Comparison of ENCODE assay signal across 11 cellular contexts in genomic region chr17:14198013-14198412, GRCh38. TPM values are rescaled to one million over a fixed set of nuclear protein-coding genes. Genes with fewer than 3 reads are reported as not detected.
DNase-seq lines count a peak whose midpoint lies in the region; ATAC-seq and TF ChIP-seq lines count a peak whose summit lies in the region.
"Had no signal": no experiment of that assay in that cellular context is flagged by ENCODE, and none has a peak within 500 bp of the region (broad histone marks: within the 10 kb centered on the region; RNA-seq: fewer than 3 reads in every experiment).

No MANE protein-coding gene starts in this region.

- 35% methylated on average over 6 of the region's 6 CpGs for WGBS in right cardiac atrium
- 16 to 59% (median 24%) methylated on average over 5 to 6 of the region's 6 CpGs for WGBS in stomach, 5 donors

- no peak for TF ChIP-seq POLR2A in stomach (IDR thresholded peaks at IDR 0.05)

- peaks cover 1 to 9% of the 10 kb centered on the region in 2 donors for H3K36me3 Mint-ChIP-seq in activated T-cell treated with anti-CD3 and anti-CD28 coated beads, Interleukin-2, amount 50 U/mL, for 72 hours (ENCODE audit: insufficient read depth in 2 of 2)

- TF ChIP-seq CTCF in stomach (IDR thresholded peaks at IDR 0.05), result no peak

- peak overlapping the region; percentile 59 for H3K27ac Mint-ChIP-seq in activated T-cell treated with anti-CD3 and anti-CD28 coated beads, Interleukin-2, amount 50 U/mL, for 72 hours

- TF ChIP-seq EP300 in stomach (IDR thresholded peaks at IDR 0.05), result no peak

- H3K36me3 ChIP-seq in stomach, result peaks cover 0 to 7% (median 2%) of the 10 kb centered on the region in 4 donors
- H3K36me3 ChIP-seq: MG63 had no signal

- peaks cover 7% of the 10 kb centered on the region for H3K4me1 ChIP-seq in right cardiac atrium (ENCODE audit: control insufficient read depth, insufficient read depth, low read length)
- H3K4me1 ChIP-seq in stomach, result peaks cover 13 to 61% (median 39%) of the 10 kb centered on the region in 4 donors

- H3K27me3 Mint-ChIP-seq in activated T-cell treated with anti-CD3 and anti-CD28 coated beads, Interleukin-2, amount 50 U/mL, for 72 hours (ENCODE audit: low read depth), result no peaks in the 10 kb centered on the region

- peaks cover 92% of the 10 kb centered on the region for H3K4me1 Mint-ChIP-seq in activated T-cell treated with anti-CD3 and anti-CD28 coated beads, Interleukin-2, amount 50 U/mL, for 72 hours (ENCODE audit: low read depth)

- H3K4me3 Mint-ChIP-seq in activated T-cell treated with anti-CD3 and anti-CD28 coated beads, Interleukin-2, amount 50 U/mL, for 72 hours, result peak overlapping the region; percentile 57 to 90

- intact Hi-C loops in right cardiac atrium (cut with DNase I), result no loop called here
- intact Hi-C loops in stomach (cut with DNase I; ENCODE audit: low total_unique reads), result no loop called here

- no peaks in the 10 kb centered on the region for H3K27me3 ChIP-seq in right cardiac atrium (ENCODE audit: control insufficient read depth, insufficient read depth)
- H3K27me3 ChIP-seq in stomach, result no peaks in the 10 kb centered on the region
- H3K27me3 ChIP-seq: MG63 had no signal

- H3K9me3 Mint-ChIP-seq in activated T-cell treated with anti-CD3 and anti-CD28 coated beads, Interleukin-2, amount 50 U/mL, for 72 hours, result no peaks in the 10 kb centered on the region

- H3K4me3 ChIP-seq in right cardiac atrium (ENCODE audit: low read length) (no peak overlapping the region), stomach (no peak overlapping the region)
- H3K4me3 ChIP-seq: MG63 had no signal

- H3K27ac ChIP-seq in right cardiac atrium (ENCODE audit: low read length) (no peak overlapping the region), stomach (peak overlapping the region in 4 of 5 donors; percentile 12 to 52 (median 40))

- no peaks in the 10 kb centered on the region for H3K9me3 ChIP-seq in right cardiac atrium (ENCODE audit: control insufficient read depth, low read length)
- no peaks in the 10 kb centered on the region for H3K9me3 ChIP-seq in stomach
- H3K9me3 ChIP-seq: MG63 had no signal

- DNase-seq in activated T-cell treated with anti-CD3 and anti-CD28 coated beads, Interleukin-2, amount 50 U/mL, for 72 hours, result no peak
- DNase-seq in activated T-cell treated with anti-CD3 and anti-CD28 coated beads, Interleukin-2, amount 50 U/mL, for 48 hours, result no peak
- DNase-seq in right cardiac atrium (peak; percentile 18 to 68 (median 53)), stomach (peak; percentile 57), GDM1 (lab: John Stamatoyannopoulos, UW) (no peak)
- DNase-seq: AML-193, hippocampal formation, MG63 had no signal

- ATAC-seq in activated T-cell treated with anti-CD3 and anti-CD28 coated beads, Interleukin-2, amount 50 U/mL, for 72 hours (replicated peaks in 1 of 2), result no peak
- ATAC-seq in SK-N-SH treated with all-trans-retinoic acid at 6 μM for 48 hours (peak; percentile 36; the same call in 1 of the 3 replicates), right cardiac atrium (peak; percentile 58 to 83), GM18867 (IDR thresholded peaks at IDR 0.05; ENCODE audit: unreplicated experiment) (no peak), GM18511 (IDR thresholded peaks at IDR 0.05; ENCODE audit: unreplicated experiment) (no peak)

TF ChIP-seq in SK-N-SH treated with all-trans-retinoic acid at 6 μM for 48 hours, 23 proteins besides CTCF, POLR2A, EP300 and RAD21:
- TF ChIP-seq SNAI2 (CRISPR knock-in tag; IDR thresholded peaks at IDR 0.05) (no peak), TOX (CRISPR knock-in tag; IDR thresholded peaks at IDR 0.05; ENCODE audit: borderline replicate concordance) (no peak), ZNF565 (CRISPR knock-in tag; conservative IDR thresholded peaks at IDR 0.05; ENCODE audit: low read depth) (no peak), ARNTL (CRISPR knock-in tag; IDR thresholded peaks at IDR 0.05; ENCODE audit: borderline replicate concordance, low read depth) (no peak), ZFP3 (CRISPR knock-in tag; IDR thresholded peaks at IDR 0.05) (no peak), CREB5 (CRISPR knock-in tag; IDR thresholded peaks at IDR 0.05; ENCODE audit: low read depth) (no peak), CSRNP3 (CRISPR knock-in tag; IDR thresholded peaks at IDR 0.05) (no peak), TSHZ2 (CRISPR knock-in tag; IDR thresholded peaks at IDR 0.05) (no peak), OSR1 (CRISPR knock-in tag; IDR thresholded peaks at IDR 0.05) (no peak), CSDC2 (CRISPR knock-in tag; IDR thresholded peaks at IDR 0.05) (no peak), TCF4 (CRISPR knock-in tag; IDR thresholded peaks at IDR 0.05; ENCODE audit: borderline replicate concordance) (no peak)
TF ChIP-seq in SK-N-SH treated with all-trans-retinoic acid at 6 μM for 48 hours: peak in this region for 0.

RNA-seq across cellular contexts. Expression of gene CDRT15, which starts 38.6 kb away (rescaled TPM):
- total RNA-seq in activated T-cell treated with anti-CD3 and anti-CD28 coated beads, Interleukin-2, amount 50 U/mL, for 72 hours, result not detected
- total RNA-seq in right cardiac atrium, result not detected
- polyA plus RNA-seq in right cardiac atrium, result not detected
- not detected for total RNA-seq in stomach
- not detected for polyA plus RNA-seq in stomach

Comparison
In these comparisons a context has a peak if more than half of its experiments do, and no peak if none do; other contexts are left out.
1. ATAC-seq: peak in SK-N-SH treated with all-trans-retinoic acid at 6 μM for 48 hours (single experiment) and right cardiac atrium (2 of 2); none in activated T-cell treated with anti-CD3 and anti-CD28 coated beads, Interleukin-2, amount 50 U/mL, for 72 hours (0 of 2), GM18867 (single experiment) and GM18511 (single experiment).
2. DNase-seq: peak in right cardiac atrium (3 of 3) and stomach (single experiment); none in activated T-cell treated with anti-CD3 and anti-CD28 coated beads, Interleukin-2, amount 50 U/mL, for 72 hours (0 of 2), activated T-cell treated with anti-CD3 and anti-CD28 coated beads, Interleukin-2, amount 50 U/mL, for 48 hours (0 of 2) and GDM1 (single experiment).